In genomic region chr3:107846282-107846852, GRCh38 we compare ENCODE assay signal across 7 cellular contexts.
DNase-seq lines count a peak whose midpoint lies in the region; ATAC-seq and TF ChIP-seq lines count a peak whose summit lies in the region.

No MANE protein-coding gene starts in this region.

- no peak for ATAC-seq in GM21737 (IDR thresholded peaks at IDR 0.05; ENCODE audit: unreplicated experiment)
- no peak for ATAC-seq in HG03520 (IDR thresholded peaks at IDR 0.05; ENCODE audit: unreplicated experiment)

- no peak overlapping the region for H3K4me3 ChIP-seq in ovary

- no peaks in the 10 kb centered on the region for H3K4me1 ChIP-seq in ovary (ENCODE audit: insufficient read depth)

- TF ChIP-seq CTCF in GM12874 (IDR thresholded peaks at IDR 0.05; ENCODE audit: insufficient read depth, low read depth, low read length) (peak; percentile 28; the same call in 1 of the 2 replicates), ovary (IDR thresholded peaks at IDR 0.05) (peak in 1 of 3 donors; percentile 24)

- no peak overlapping the region for H3K27ac ChIP-seq in ovary

- H3K36me3 ChIP-seq in ovary = no peaks in the 10 kb centered on the region

- no peaks in the 10 kb centered on the region for H3K9me3 ChIP-seq in ovary

- 67 to 72% (median 72%) methylated on average over 10 of the region's 10 CpGs for WGBS in ovary, 3 donors

- intact Hi-C loops in ovary (cut with DNase I) = no loop called here

- TF ChIP-seq POLR2A in ovary (IDR thresholded peaks at IDR 0.05) = no peak

- no peak for TF ChIP-seq EP300 in ovary (IDR thresholded peaks at IDR 0.05)

- no peaks in the 10 kb centered on the region for H3K27me3 ChIP-seq in ovary

- DNase-seq in NCI-H146 (lab: John Stamatoyannopoulos, UW) = peak; percentile 97
- DNase-seq in activated naive CD4-positive, alpha-beta T cell treated with Interleukin-2 at 50 U/mL for 16 hours = peak; percentile 16
- DNase-seq in glomerular endothelial cell (ENCODE audit: extremely low read depth, low read depth, low spot score) = peak; percentile 25
- peak; percentile 66 to 84 (median 71) for DNase-seq in ovary

Comparison
In these comparisons a context has a peak if more than half of its experiments do, and no peak if none do; other contexts are left out.
1. DNase-seq: peak in every context shown above with its lines; median percentile 97 in NCI-H146; 71 in ovary; 25 in glomerular endothelial cell; 16 in activated naive CD4-positive, alpha-beta T cell treated with Interleukin-2 at 50 U/mL for 16 hours.